ENCODE assay signal across 13 cellular contexts in genomic region chr15:68272797-68273271, GRCh38. TPM values are rescaled to one million over a fixed set of nuclear protein-coding genes. Genes with fewer than 3 reads are reported as not detected.
DNase-seq lines count a peak whose midpoint lies in the region; ATAC-seq and TF ChIP-seq lines count a peak whose summit lies in the region.
"Had no signal": no experiment of that assay in that cellular context is flagged by ENCODE, and none has a peak within 500 bp of the region (broad histone marks: within the 10 kb centered on the region; RNA-seq: fewer than 3 reads in every experiment).

No MANE protein-coding gene starts in this region.

- in situ Hi-C loops in brain microvascular endothelial cell (cut with HindIII; ENCODE audit: low pct_ligation_motif_present, low sequenced_read_pairs): no loop called here

- DNase-seq in brain microvascular endothelial cell: peak; percentile 61
- DNase-seq in right cardiac atrium: no peak
- DNase-seq in substantia nigra (lab: John Stamatoyannopoulos, UW): no peak
- no peak for DNase-seq in activated T-cell treated with anti-CD3 and anti-CD28 coated beads, Interleukin-2, amount 50 U/mL, for 72 hours
- DNase-seq: activated effector memory CD4-positive, alpha-beta T cell treated with Interleukin-2 at 50 U/mL for 16 hours; effector CD8-positive, alpha-beta T cell; NCI-H1436 had no signal

- H3K9me3 ChIP-seq in HEK293 (ENCODE audit: control insufficient read depth, insufficient read depth, low read depth, low read length): no peaks in the 10 kb centered on the region
- H3K9me3 ChIP-seq in right cardiac atrium (ENCODE audit: control insufficient read depth, low read length): no peaks in the 10 kb centered on the region

- H3K4me1 ChIP-seq in HEK293 (ENCODE audit: control insufficient read depth, insufficient read depth, low read length) (peaks cover 11% of the 10 kb centered on the region), right cardiac atrium (ENCODE audit: control insufficient read depth, insufficient read depth, low read length) (peaks cover 10% of the 10 kb centered on the region)

- H3K4me1 Mint-ChIP-seq in activated T-cell treated with anti-CD3 and anti-CD28 coated beads, Interleukin-2, amount 50 U/mL, for 72 hours (ENCODE audit: low read depth): peaks cover 22% of the 10 kb centered on the region

- H3K27ac ChIP-seq in HEK293 (ENCODE audit: extremely low read depth, low read depth, low read length) (no peak overlapping the region), brain microvascular endothelial cell (peak overlapping the region; percentile 79), right cardiac atrium (ENCODE audit: low read length) (peak overlapping the region; percentile 81), substantia nigra (ENCODE audit: low read depth, low read length, poor library complexity, severe bottlenecking) (peak overlapping the region; percentile 88)
- H3K27ac ChIP-seq: VCaP had no signal

- no peak overlapping the region for H3K4me3 Mint-ChIP-seq in activated T-cell treated with anti-CD3 and anti-CD28 coated beads, Interleukin-2, amount 50 U/mL, for 72 hours

- no peak overlapping the region for H3K27ac Mint-ChIP-seq in activated T-cell treated with anti-CD3 and anti-CD28 coated beads, Interleukin-2, amount 50 U/mL, for 72 hours

- peaks cover 10% of the 10 kb centered on the region for H3K27me3 Mint-ChIP-seq in activated T-cell treated with anti-CD3 and anti-CD28 coated beads, Interleukin-2, amount 50 U/mL, for 72 hours (ENCODE audit: low read depth)

- POLR2A ChIA-PET in HEK293 (lab: Yijun Ruan, JAX): no interaction called here

- H3K36me3 ChIP-seq in HEK293 (ENCODE audit: control insufficient read depth in 2 of 2, insufficient read depth in 1 of 2, low read length in 2 of 2) (no peaks in the 10 kb centered on the region), brain microvascular endothelial cell (replicated peaks) (no peaks in the 10 kb centered on the region)

- intact Hi-C loops in right cardiac atrium (cut with DNase I): no loop called here

- H3K4me3 ChIP-seq in HEK293 (ENCODE audit: low read depth, low read length) (no peak overlapping the region), brain microvascular endothelial cell (ENCODE audit: low read depth, low read length) (no peak overlapping the region), right cardiac atrium (ENCODE audit: low read length) (no peak overlapping the region)

- H3K27me3 ChIP-seq in brain microvascular endothelial cell (replicated peaks) (no peaks in the 10 kb centered on the region), right cardiac atrium (ENCODE audit: control insufficient read depth, insufficient read depth) (no peaks in the 10 kb centered on the region)

- WGBS in right cardiac atrium: 50% methylated on average over 1 of the region's 1 CpG

- CTCF ChIA-PET in HEK293 (lab: Yijun Ruan, JAX): interaction anchor here (0.6 to 2.7 kb wide), 3 partner anchors 20 to 34 kb away, joined by 3 to 21 read pairs (median 3); no protein-coding TSS in a partner anchor

- ATAC-seq in right cardiac atrium (peak in 1 of 2 donors; percentile 34), GM18867 (IDR thresholded peaks at IDR 0.05; ENCODE audit: unreplicated experiment) (no peak), HG03442 (IDR thresholded peaks at IDR 0.05; ENCODE audit: unreplicated experiment) (no peak), HG02571 (IDR thresholded peaks at IDR 0.05; ENCODE audit: unreplicated experiment) (no peak)
- no peak for ATAC-seq in activated T-cell treated with anti-CD3 and anti-CD28 coated beads, Interleukin-2, amount 50 U/mL, for 72 hours (replicated peaks in 1 of 2)
- ATAC-seq: sciatic nerve had no signal

- no peaks in the 10 kb centered on the region for H3K9me3 Mint-ChIP-seq in activated T-cell treated with anti-CD3 and anti-CD28 coated beads, Interleukin-2, amount 50 U/mL, for 72 hours

- H3K36me3 Mint-ChIP-seq in activated T-cell treated with anti-CD3 and anti-CD28 coated beads, Interleukin-2, amount 50 U/mL, for 72 hours (ENCODE audit: insufficient read depth in 2 of 2): no peaks in the 10 kb centered on the region

- TF ChIP-seq CTCF in HEK293 (tag by site-specific recombination; IDR thresholded peaks at IDR 0.05) (no peak), brain microvascular endothelial cell (IDR thresholded peaks at IDR 0.05; ENCODE audit: low read depth, low read length, missing control alignments) (no peak)

TF ChIP-seq in HEK293, 187 proteins besides CTCF, POLR2A, EP300 and RAD21 (continues in another document):
- TF ChIP-seq ZNF132 (tag by site-specific recombination; IDR thresholded peaks at IDR 0.05; ENCODE audit: borderline replicate concordance) (no peak), ZNF366 (tag by site-specific recombination; conservative IDR thresholded peaks at IDR 0.05) (no peak), SCRT2 (tag by site-specific recombination; IDR thresholded peaks at IDR 0.05) (no peak), ZNF658 (tag by site-specific recombination; IDR thresholded peaks at IDR 0.05) (no peak), ZNF837 (tag by site-specific recombination; IDR thresholded peaks at IDR 0.05) (no peak), ZNF324 (tag by site-specific recombination; IDR thresholded peaks at IDR 0.05) (no peak), ZNF155 (tag by site-specific recombination; IDR thresholded peaks at IDR 0.05) (no peak), IKZF3 (tag by site-specific recombination; IDR thresholded peaks at IDR 0.05) (no peak), EGR2 (tag by site-specific recombination; IDR thresholded peaks at IDR 0.05; ENCODE audit: low read depth) (peak; percentile 97), ZNF792 (tag by site-specific recombination; IDR thresholded peaks at IDR 0.05) (peak; percentile 82), ZNF311 (tag by site-specific recombination; IDR thresholded peaks at IDR 0.05; ENCODE audit: borderline replicate concordance) (no peak), ZNF629 (tag by site-specific recombination; IDR thresholded peaks at IDR 0.05) (peak; percentile 54; the same call in 1 of the 2 replicates), ZNF660 (tag by site-specific recombination; IDR thresholded peaks at IDR 0.05) (0 out of 2 replicates have a peak, but pooled peaks have one; percentile 21), ZSCAN23 (tag by site-specific recombination; IDR thresholded peaks at IDR 0.05) (no peak), GLI4 (tag by site-specific recombination; IDR thresholded peaks at IDR 0.05) (no peak), ZNF140 (tag by site-specific recombination; IDR thresholded peaks at IDR 0.05) (no peak), ZNF514 (tag by site-specific recombination; IDR thresholded peaks at IDR 0.05) (no peak)
- TF ChIP-seq, protein P1, sequence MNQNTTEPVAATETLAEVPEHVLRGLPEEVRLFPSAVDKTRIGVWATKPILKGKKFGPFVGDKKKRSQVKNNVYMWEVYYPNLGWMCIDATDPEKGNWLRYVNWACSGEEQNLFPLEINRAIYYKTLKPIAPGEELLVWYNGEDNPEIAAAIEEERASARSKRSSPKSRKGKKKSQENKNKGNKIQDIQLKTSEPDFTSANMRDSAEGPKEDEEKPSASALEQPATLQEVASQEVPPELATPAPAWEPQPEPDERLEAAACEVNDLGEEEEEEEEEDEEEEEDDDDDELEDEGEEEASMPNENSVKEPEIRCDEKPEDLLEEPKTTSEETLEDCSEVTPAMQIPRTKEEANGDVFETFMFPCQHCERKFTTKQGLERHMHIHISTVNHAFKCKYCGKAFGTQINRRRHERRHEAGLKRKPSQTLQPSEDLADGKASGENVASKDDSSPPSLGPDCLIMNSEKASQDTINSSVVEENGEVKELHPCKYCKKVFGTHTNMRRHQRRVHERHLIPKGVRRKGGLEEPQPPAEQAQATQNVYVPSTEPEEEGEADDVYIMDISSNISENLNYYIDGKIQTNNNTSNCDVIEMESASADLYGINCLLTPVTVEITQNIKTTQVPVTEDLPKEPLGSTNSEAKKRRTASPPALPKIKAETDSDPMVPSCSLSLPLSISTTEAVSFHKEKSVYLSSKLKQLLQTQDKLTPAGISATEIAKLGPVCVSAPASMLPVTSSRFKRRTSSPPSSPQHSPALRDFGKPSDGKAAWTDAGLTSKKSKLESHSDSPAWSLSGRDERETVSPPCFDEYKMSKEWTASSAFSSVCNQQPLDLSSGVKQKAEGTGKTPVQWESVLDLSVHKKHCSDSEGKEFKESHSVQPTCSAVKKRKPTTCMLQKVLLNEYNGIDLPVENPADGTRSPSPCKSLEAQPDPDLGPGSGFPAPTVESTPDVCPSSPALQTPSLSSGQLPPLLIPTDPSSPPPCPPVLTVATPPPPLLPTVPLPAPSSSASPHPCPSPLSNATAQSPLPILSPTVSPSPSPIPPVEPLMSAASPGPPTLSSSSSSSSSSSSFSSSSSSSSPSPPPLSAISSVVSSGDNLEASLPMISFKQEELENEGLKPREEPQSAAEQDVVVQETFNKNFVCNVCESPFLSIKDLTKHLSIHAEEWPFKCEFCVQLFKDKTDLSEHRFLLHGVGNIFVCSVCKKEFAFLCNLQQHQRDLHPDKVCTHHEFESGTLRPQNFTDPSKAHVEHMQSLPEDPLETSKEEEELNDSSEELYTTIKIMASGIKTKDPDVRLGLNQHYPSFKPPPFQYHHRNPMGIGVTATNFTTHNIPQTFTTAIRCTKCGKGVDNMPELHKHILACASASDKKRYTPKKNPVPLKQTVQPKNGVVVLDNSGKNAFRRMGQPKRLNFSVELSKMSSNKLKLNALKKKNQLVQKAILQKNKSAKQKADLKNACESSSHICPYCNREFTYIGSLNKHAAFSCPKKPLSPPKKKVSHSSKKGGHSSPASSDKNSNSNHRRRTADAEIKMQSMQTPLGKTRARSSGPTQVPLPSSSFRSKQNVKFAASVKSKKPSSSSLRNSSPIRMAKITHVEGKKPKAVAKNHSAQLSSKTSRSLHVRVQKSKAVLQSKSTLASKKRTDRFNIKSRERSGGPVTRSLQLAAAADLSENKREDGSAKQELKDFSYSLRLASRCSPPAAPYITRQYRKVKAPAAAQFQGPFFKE (tag by site-specific recombination; IDR thresholded peaks at IDR 0.05; ENCODE audit: borderline replicate concordance): no peak

RNA-seq across cellular contexts. Expression of gene FEM1B, which starts 4.7 kb away (rescaled TPM):
- 10 to 100 TPM; 53.5 to 86.9 (median 57.4) TPM for total RNA-seq in right cardiac atrium
- 13.8 TPM for polyA plus RNA-seq in right cardiac atrium
- total RNA-seq in activated T-cell treated with anti-CD3 and anti-CD28 coated beads, Interleukin-2, amount 50 U/mL, for 72 hours: 10 to 100 TPM; 51.3 to 54.6 TPM

RNA-seq across cellular contexts. Expression of gene CLN6, which starts 43.3 kb away (rescaled TPM):
- total RNA-seq in right cardiac atrium: 1 to 10 TPM; 7.0 to 8.9 (median 7.7) TPM
- polyA plus RNA-seq in right cardiac atrium: 6.8 TPM
- total RNA-seq in activated T-cell treated with anti-CD3 and anti-CD28 coated beads, Interleukin-2, amount 50 U/mL, for 72 hours: 10 to 100 TPM; 31.6 to 40.7 TPM
